ENCODE assay signal across 11 cellular contexts in genomic region chr5:160213537-160213936, GRCh38.
DNase-seq lines count a peak whose midpoint lies in the region; ATAC-seq and TF ChIP-seq lines count a peak whose summit lies in the region.
"Had no signal": no experiment of that assay in that cellular context is flagged by ENCODE, and none has a peak within 500 bp of the region (broad histone marks: within the 10 kb centered on the region; RNA-seq: fewer than 3 reads in every experiment).

No MANE protein-coding gene starts in this region.

- H3K36me3 ChIP-seq in DOHH2 (ENCODE audit: control insufficient read depth, low read length) (no peaks in the 10 kb centered on the region), OCI-LY3 (replicated peaks; ENCODE audit: low read depth, low read length) (no peaks in the 10 kb centered on the region), HAP-1 (replicated peaks) (no peaks in the 10 kb centered on the region)
- H3K36me3 ChIP-seq: sigmoid colon had no signal

- no peaks in the 10 kb centered on the region for H3K9me2 ChIP-seq in DOHH2 (replicated peaks; ENCODE audit: control insufficient read depth, low read length)

- DNase-seq in epithelial cell of esophagus (ENCODE audit: low read depth) (peak; percentile 43), cortex of kidney (lab: John Stamatoyannopoulos, UW) (no peak), HAP-1 (ENCODE audit: low spot score in 2 of 2) (no peak)
- DNase-seq: sigmoid colon had no signal

- ATAC-seq in HG03520 (IDR thresholded peaks at IDR 0.05; ENCODE audit: unreplicated experiment) (peak; percentile 51), HG02610 (IDR thresholded peaks at IDR 0.05; ENCODE audit: unreplicated experiment) (no peak), GM18909 (IDR thresholded peaks at IDR 0.05; ENCODE audit: poor library complexity, unreplicated experiment) (no peak)

- no peak overlapping the region for H3K27ac ChIP-seq in DOHH2 (ENCODE audit: low read depth, low read length)
- no peak overlapping the region for H3K27ac ChIP-seq in OCI-LY3 (ENCODE audit: low read length)
- H3K27ac ChIP-seq: epithelial cell of prostate, sigmoid colon, VCaP had no signal

- 0 out of 2 replicates have a peak overlapping the region, but pooled peaks have one; percentile 13 for H3K4me2 ChIP-seq in DOHH2 (ENCODE audit: low read length)
- peak overlapping the region; percentile 51 for H3K4me2 ChIP-seq in OCI-LY3 (ENCODE audit: low read length)

- H3K79me2 ChIP-seq in DOHH2 (ENCODE audit: control insufficient read depth, low read length) (no peaks in the 10 kb centered on the region), OCI-LY3 (ENCODE audit: low read length) (no peaks in the 10 kb centered on the region)

- H4K20me1 ChIP-seq in DOHH2 (ENCODE audit: control insufficient read depth, insufficient read depth, low read depth, low read length) (no peaks in the 10 kb centered on the region), OCI-LY3 (ENCODE audit: insufficient read depth, low read length) (no peaks in the 10 kb centered on the region)

- H2AFZ ChIP-seq in OCI-LY3 (ENCODE audit: low read depth, low read length): peak overlapping the region; percentile 54; the same call in 1 of the 2 replicates

- no peak overlapping the region for H3K9ac ChIP-seq in OCI-LY3 (ENCODE audit: low read length)

- no peaks in the 10 kb centered on the region for H3F3A ChIP-seq in DOHH2 (ENCODE audit: control insufficient read depth, insufficient read depth)

- no peaks in the 10 kb centered on the region; the same call in 1 of the 2 replicates for H3K27me3 ChIP-seq in DOHH2 (ENCODE audit: control insufficient read depth, low read length)
- H3K27me3 ChIP-seq in OCI-LY3 (ENCODE audit: low read depth, low read length): no peaks in the 10 kb centered on the region
- no peaks in the 10 kb centered on the region for H3K27me3 ChIP-seq in HAP-1 (ENCODE audit: low read depth)
- H3K27me3 ChIP-seq: sigmoid colon had no signal

- in situ Hi-C loops in HAP-1 (cut with MboI; ENCODE audit: low sequenced_read_pairs): no loop called here

- H3K4me1 ChIP-seq in DOHH2 (ENCODE audit: control insufficient read depth, low read length) (peaks cover 4% of the 10 kb centered on the region; the same call in 1 of the 2 replicates), OCI-LY3 (ENCODE audit: low read length) (peaks cover 4% of the 10 kb centered on the region; the same call in 1 of the 2 replicates), HAP-1 (no peaks in the 10 kb centered on the region)
- H3K4me1 ChIP-seq: sigmoid colon had no signal

- H3K9me3 ChIP-seq in DOHH2 (ENCODE audit: control insufficient read depth, insufficient read depth, low read length): no peaks in the 10 kb centered on the region
- H3K9me3 ChIP-seq in OCI-LY3 (ENCODE audit: insufficient read depth, low read length): no peaks in the 10 kb centered on the region
- H3K9me3 ChIP-seq in HAP-1: no peaks in the 10 kb centered on the region
- H3K9me3 ChIP-seq: sigmoid colon had no signal

- TF ChIP-seq CTCF in DOHH2 (IDR thresholded peaks at IDR 0.05; ENCODE audit: low read depth, low read length, poor library complexity, severe bottlenecking) (no peak), OCI-LY3 (IDR thresholded peaks at IDR 0.05; ENCODE audit: low read depth, low read length) (no peak), epithelial cell of esophagus (IDR thresholded peaks at IDR 0.05; ENCODE audit: insufficient read depth, low read depth, low read length, missing control alignments) (no peak)

- H3K4me3 ChIP-seq in DOHH2 (ENCODE audit: low read length) (no peak overlapping the region), OCI-LY3 (ENCODE audit: low read length) (peak overlapping the region; percentile 54), epithelial cell of esophagus (ENCODE audit: low read length) (no peak overlapping the region), HAP-1 (no peak overlapping the region)
- H3K4me3 ChIP-seq: sigmoid colon had no signal
